16 cellular contexts compared by ENCODE assay signal in the genomic region with DNA sequence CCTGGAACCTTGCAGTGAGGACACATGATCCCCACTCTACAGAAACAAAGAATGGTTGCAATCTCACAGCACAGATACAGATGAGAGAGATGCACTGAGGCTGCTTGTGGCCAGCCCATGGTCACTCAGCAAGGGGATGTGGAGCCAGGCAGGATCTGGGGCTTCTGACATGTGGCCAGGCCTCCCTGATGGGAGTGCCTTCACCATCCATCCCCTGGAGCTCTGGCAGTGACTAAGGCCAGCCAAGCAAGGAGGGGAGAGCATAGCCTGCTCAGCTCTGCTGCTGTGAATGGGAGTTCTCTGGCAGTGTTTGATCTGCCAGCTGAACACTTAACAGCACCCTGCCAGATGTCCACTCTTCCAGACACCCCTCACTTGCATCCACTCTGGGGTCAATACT. TPM values are rescaled to one million over a fixed set of nuclear protein-coding genes. Genes with fewer than 3 reads are reported as not detected.
DNase-seq lines count a peak whose midpoint lies in the region; ATAC-seq and TF ChIP-seq lines count a peak whose summit lies in the region.
"Had no signal": no experiment of that assay in that cellular context is flagged by ENCODE, and none has a peak within 500 bp of the region (broad histone marks: within the 10 kb centered on the region; RNA-seq: fewer than 3 reads in every experiment).

No MANE protein-coding gene starts in this region.

- no peaks in the 10 kb centered on the region for H3K36me3 Mint-ChIP-seq in CD14-positive monocyte
- no peaks in the 10 kb centered on the region for H3K36me3 Mint-ChIP-seq in activated CD4-positive, alpha-beta T cell treated with anti-CD3 and anti-CD28 coated beads for 36 hours (ENCODE audit: low read depth)

- peaks cover 0 to 5% (median 2%) of the 10 kb centered on the region in 3 donors for H3K27me3 Mint-ChIP-seq in CD14-positive monocyte (ENCODE audit: low read depth in 3 of 3)
- H3K27me3 Mint-ChIP-seq in activated CD4-positive, alpha-beta T cell treated with anti-CD3 and anti-CD28 coated beads for 36 hours: no peaks in the 10 kb centered on the region
- H3K27me3 Mint-ChIP-seq: CD4-positive, alpha-beta T cell had no signal

- no peak overlapping the region for H3K4me2 ChIP-seq in SK-N-SH

- no peak for TF ChIP-seq CTCF in SK-N-SH (IDR thresholded peaks at IDR 0.05)
- no peak for TF ChIP-seq CTCF in CD14-positive monocyte (IDR thresholded peaks at IDR 0.05)
- no peak for TF ChIP-seq CTCF in upper lobe of right lung (IDR thresholded peaks at IDR 0.05)

- H3K9me2 ChIP-seq in SK-N-SH: no peaks in the 10 kb centered on the region

- H3K4me3 ChIP-seq in SK-N-SH (ENCODE audit: low read depth in 2 of 2, low read length in 1 of 2) (no peak overlapping the region), upper lobe of right lung (no peak overlapping the region)
- H3K4me3 ChIP-seq: BLaER1 treated with 17β-estradiol and CSF1 and Interleukin-3, amounts not matched to agents 10 nM and 100 nM; GM23248 had no signal

- no peak overlapping the region for H3K9ac ChIP-seq in SK-N-SH
- H3K9ac ChIP-seq: BLaER1 treated with 17β-estradiol and CSF1 and Interleukin-3, amounts not matched to agents 10 nM and 100 nM; GM23248 had no signal

- TF ChIP-seq EP300 in SK-N-SH (IDR thresholded peaks at IDR 0.05; ENCODE audit: borderline replicate concordance in 1 of 2, low read depth in 1 of 2, low read length in 1 of 2): no peak

- ATAC-seq in SK-N-SH treated with all-trans-retinoic acid at 6 μM for 48 hours: no peak; the same call in 2 of the 3 replicates
- peak; percentile 12 for ATAC-seq in upper lobe of right lung
- no peak for ATAC-seq in activated CD4-positive, alpha-beta T cell treated with anti-CD3 and anti-CD28 coated beads for 36 hours
- ATAC-seq in HG03095 (IDR thresholded peaks at IDR 0.05; ENCODE audit: unreplicated experiment): no peak

- peak overlapping the region; percentile 70 to 87 (median 76) for H3K27ac Mint-ChIP-seq in CD14-positive monocyte
- no peak overlapping the region for H3K27ac Mint-ChIP-seq in activated CD4-positive, alpha-beta T cell treated with anti-CD3 and anti-CD28 coated beads for 36 hours
- H3K27ac Mint-ChIP-seq: CD4-positive, alpha-beta T cell had no signal

- intact Hi-C loops in CD14-positive monocyte (cut with micrococcal nuclease) (loop anchor here (10.0 kb wide), 2 partner anchors 46 to 144 kb away; no protein-coding TSS in a partner anchor), upper lobe of right lung (cut with DNase I) (no loop called here)
- intact Hi-C loops in activated CD4-positive, alpha-beta T cell treated with anti-CD3 and anti-CD28 coated beads for 36 hours (cut with DNase I, micrococcal nuclease): no loop called here

- no peak overlapping the region for H2AFZ ChIP-seq in SK-N-SH (ENCODE audit: low read depth)
- H2AFZ ChIP-seq: GM23248 had no signal

- peaks cover 0 to 22% of the 10 kb centered on the region in 2 experiments; a peak in 1 of 4 replicates for H3K4me1 ChIP-seq in SK-N-SH (ENCODE audit: control insufficient read depth in 1 of 2, insufficient read depth in 2 of 2, low read depth in 1 of 2, low read length in 1 of 2)
- H3K4me1 ChIP-seq in upper lobe of right lung: no peaks in the 10 kb centered on the region

- no peaks in the 10 kb centered on the region for H3K79me2 ChIP-seq in SK-N-SH (ENCODE audit: insufficient read depth)

- no peaks in the 10 kb centered on the region for H3F3A ChIP-seq in SK-N-SH (replicated peaks; ENCODE audit: insufficient read depth)

- H3K27ac ChIP-seq in SK-N-SH (ENCODE audit: low read depth in 2 of 2, low read length in 1 of 2): peak overlapping the region in 1 of 2 experiments; percentile 76; a peak in 2 of 4 replicates
- H3K27ac ChIP-seq in upper lobe of right lung: no peak overlapping the region
- H3K27ac ChIP-seq: BLaER1 treated with 17β-estradiol and CSF1 and Interleukin-3, amounts not matched to agents 10 nM and 100 nM; GM23248 had no signal

- POLR2A ChIA-PET in SK-N-SH (lab: Yijun Ruan, JAX): interaction anchor here (0.6 kb wide), 1 partner anchor 23 kb away, joined by 3 read pairs; no protein-coding TSS in a partner anchor
- POLR2A ChIA-PET in activated CD4-positive, alpha-beta T cell treated with anti-CD3 and anti-CD28 coated beads for 36 hours (lab: Charles Lee): no interaction called here

- H4K20me1 ChIP-seq in SK-N-SH (ENCODE audit: insufficient read depth): no peaks in the 10 kb centered on the region
- H4K20me1 ChIP-seq: BLaER1 treated with 17β-estradiol and CSF1 and Interleukin-3, amounts not matched to agents 10 nM and 100 nM had no signal

- CTCF ChIA-PET in SK-N-SH (lab: Yijun Ruan, JAX): interaction anchor here (0.7 kb wide), 1 partner anchor 194 kb away, joined by 3 read pairs; no protein-coding TSS in a partner anchor
- CTCF ChIA-PET in activated CD4-positive, alpha-beta T cell treated with anti-CD3 and anti-CD28 coated beads for 36 hours (lab: Charles Lee): no interaction called here

- H3K4me1 Mint-ChIP-seq in CD14-positive monocyte: peaks cover 52% of the 10 kb centered on the region
- no peaks in the 10 kb centered on the region for H3K4me1 Mint-ChIP-seq in activated CD4-positive, alpha-beta T cell treated with anti-CD3 and anti-CD28 coated beads for 36 hours

- H3K36me3 ChIP-seq in SK-N-SH (replicated peaks in 1 of 2; ENCODE audit: control insufficient read depth in 1 of 2, insufficient read depth in 2 of 2, low read length in 1 of 2): no peaks in the 10 kb centered on the region
- H3K36me3 ChIP-seq in upper lobe of right lung: no peaks in the 10 kb centered on the region
- H3K36me3 ChIP-seq: BLaER1 treated with 17β-estradiol and CSF1 and Interleukin-3, amounts not matched to agents 10 nM and 100 nM had no signal

- H3K27me3 ChIP-seq in SK-N-SH (ENCODE audit: insufficient read depth): no peaks in the 10 kb centered on the region
- no peaks in the 10 kb centered on the region for H3K27me3 ChIP-seq in upper lobe of right lung
- H3K27me3 ChIP-seq: BLaER1 treated with 17β-estradiol and CSF1 and Interleukin-3, amounts not matched to agents 10 nM and 100 nM had no signal

- H3K9me3 ChIP-seq in SK-N-SH: no peaks in the 10 kb centered on the region
- H3K9me3 ChIP-seq in upper lobe of right lung: no peaks in the 10 kb centered on the region
- H3K9me3 ChIP-seq: BLaER1 treated with 17β-estradiol and CSF1 and Interleukin-3, amounts not matched to agents 10 nM and 100 nM had no signal

- TF ChIP-seq RAD21 in SK-N-SH (IDR thresholded peaks at IDR 0.05; ENCODE audit: low read length): no peak; the same call in 1 of the 2 replicates

- H3K9me3 Mint-ChIP-seq in CD14-positive monocyte: no peaks in the 10 kb centered on the region
- H3K9me3 Mint-ChIP-seq in activated CD4-positive, alpha-beta T cell treated with anti-CD3 and anti-CD28 coated beads for 36 hours (ENCODE audit: low read depth): no peaks in the 10 kb centered on the region
- H3K9me3 Mint-ChIP-seq: CD4-positive, alpha-beta T cell had no signal

- DNase-seq in SK-N-SH (peak; percentile 64), CD14-positive monocyte (ENCODE audit: low spot score) (peak; percentile 43), mesenteric fat pad (ENCODE audit: low spot score) (peak; percentile 47), upper lobe of right lung (no peak)
- no peak for DNase-seq in activated CD4-positive, alpha-beta T cell treated with anti-CD3 and anti-CD28 coated beads for 36 hours
- DNase-seq: 8988T; AML-193; Calu3; CD4-positive, alpha-beta T cell; DMS 273 treated with DMSO at 0.1 percent for 48 hours; GM23248; IMR-90 had no signal

- peak overlapping the region in 1 of 2 donors; percentile 60 for H3K4me3 Mint-ChIP-seq in CD14-positive monocyte
- no peak overlapping the region for H3K4me3 Mint-ChIP-seq in activated CD4-positive, alpha-beta T cell treated with anti-CD3 and anti-CD28 coated beads for 36 hours
- H3K4me3 Mint-ChIP-seq: CD4-positive, alpha-beta T cell had no signal

TF ChIP-seq in SK-N-SH, 30 proteins besides CTCF, POLR2A, EP300 and RAD21:
- peak; percentile 75; the same call in 1 of the 2 replicates for TF ChIP-seq MXI1 (IDR thresholded peaks at IDR 0.05; ENCODE audit: low read depth, low read length)
- no peak for TF ChIP-seq CHD2 (IDR thresholded peaks at IDR 0.05; ENCODE audit: low read length, partially characterized antibody)

TF ChIP-seq in SK-N-SH treated with all-trans-retinoic acid at 6 μM for 48 hours, 23 proteins besides CTCF, POLR2A, EP300 and RAD21 (continues in another document):
- TF ChIP-seq ARNTL (CRISPR knock-in tag; IDR thresholded peaks at IDR 0.05; ENCODE audit: borderline replicate concordance, low read depth): no peak
- no peak for TF ChIP-seq ZC3H10 (CRISPR knock-in tag; IDR thresholded peaks at IDR 0.05)
- TF ChIP-seq, protein P1, sequence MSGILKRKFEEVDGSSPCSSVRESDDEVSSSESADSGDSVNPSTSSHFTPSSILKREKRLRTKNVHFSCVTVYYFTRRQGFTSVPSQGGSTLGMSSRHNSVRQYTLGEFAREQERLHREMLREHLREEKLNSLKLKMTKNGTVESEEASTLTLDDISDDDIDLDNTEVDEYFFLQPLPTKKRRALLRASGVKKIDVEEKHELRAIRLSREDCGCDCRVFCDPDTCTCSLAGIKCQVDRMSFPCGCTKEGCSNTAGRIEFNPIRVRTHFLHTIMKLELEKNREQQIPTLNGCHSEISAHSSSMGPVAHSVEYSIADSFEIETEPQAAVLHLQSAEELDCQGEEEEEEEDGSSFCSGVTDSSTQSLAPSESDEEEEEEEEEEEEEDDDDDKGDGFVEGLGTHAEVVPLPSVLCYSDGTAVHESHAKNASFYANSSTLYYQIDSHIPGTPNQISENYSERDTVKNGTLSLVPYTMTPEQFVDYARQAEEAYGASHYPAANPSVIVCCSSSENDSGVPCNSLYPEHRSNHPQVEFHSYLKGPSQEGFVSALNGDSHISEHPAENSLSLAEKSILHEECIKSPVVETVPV (CRISPR knock-in tag; IDR thresholded peaks at IDR 0.05): no peak
- no peak for TF ChIP-seq TCF4 (CRISPR knock-in tag; IDR thresholded peaks at IDR 0.05; ENCODE audit: borderline replicate concordance)
- TF ChIP-seq PPARA (CRISPR knock-in tag; IDR thresholded peaks at IDR 0.05; ENCODE audit: borderline replicate concordance): no peak
- no peak for TF ChIP-seq ZNF565 (CRISPR knock-in tag; conservative IDR thresholded peaks at IDR 0.05; ENCODE audit: low read depth)
- no peak for TF ChIP-seq TOX (CRISPR knock-in tag; IDR thresholded peaks at IDR 0.05; ENCODE audit: borderline replicate concordance)
- no peak for TF ChIP-seq RARB (CRISPR knock-in tag; IDR thresholded peaks at IDR 0.05)

RNA-seq across cellular contexts. Expression of a gene that starts 19.8 kb away (rescaled TPM):
- polyA plus RNA-seq in SK-N-SH (2012; rRNA removed) (not detected in 2 replicates), CD14-positive monocyte (not detected)
- not detected in 2 replicates for polyA plus RNA-seq in SK-N-SH (2012; cell fraction: cytosol; rRNA removed)
- polyA plus RNA-seq in SK-N-SH (2012; cell fraction: nucleus; rRNA removed): not detected in 2 replicates
- total RNA-seq in mesenteric fat pad (not detected), upper lobe of right lung (not detected)
- not detected for total RNA-seq in activated CD4-positive, alpha-beta T cell treated with anti-CD3 and anti-CD28 coated beads for 36 hours
- total RNA-seq: Calu3; CD4-positive, alpha-beta T cell; Daoy; GM23248; IMR-90 had no signal
- polyA plus RNA-seq: GM23248, IMR-90 had no signal

Comparison
In these comparisons a context has a peak if more than half of its experiments do, and no peak if none do; other contexts are left out.
1. DNase-seq: peak in SK-N-SH (single experiment), CD14-positive monocyte (single experiment) and mesenteric fat pad (single experiment); none in upper lobe of right lung (single experiment) and activated CD4-positive, alpha-beta T cell treated with anti-CD3 and anti-CD28 coated beads for 36 hours (single experiment).
2. intact Hi-C loops: an anchor here in CD14-positive monocyte (10.0 kb wide); none called in upper lobe of right lung and activated CD4-positive, alpha-beta T cell treated with anti-CD3 and anti-CD28 coated beads for 36 hours.